1 cellular context compared by ENCODE assay signal in the genomic region with DNA sequence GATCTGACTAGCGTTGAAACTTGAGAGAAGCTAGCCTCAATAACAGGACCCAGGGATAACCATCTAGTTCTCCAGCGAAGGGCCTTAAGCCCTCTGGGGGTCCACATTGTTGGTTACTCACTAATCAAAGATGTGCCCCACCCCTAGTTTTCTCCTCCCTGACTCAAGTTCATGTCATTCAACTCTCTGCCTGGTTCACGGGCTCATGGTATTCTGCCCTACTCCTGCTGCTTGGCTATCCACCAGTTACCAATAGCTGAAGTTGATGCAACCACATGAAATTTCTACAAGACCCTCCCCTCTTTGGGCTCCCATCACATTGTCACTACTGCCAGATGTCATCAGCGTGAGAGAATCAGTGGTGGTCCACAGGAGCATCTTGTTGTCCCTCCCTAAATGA. TPM values are rescaled to one million over a fixed set of nuclear protein-coding genes. Genes with fewer than 3 reads are reported as not detected.
"Had no signal": no experiment of that assay in that cellular context is flagged by ENCODE, and none has a peak within 500 bp of the region (broad histone marks: within the 10 kb centered on the region; RNA-seq: fewer than 3 reads in every experiment).

No MANE protein-coding gene starts in this region.

RNA-seq across cellular contexts. Expression of a gene that starts 38.4 kb away (rescaled TPM):
- total RNA-seq: G401 had no signal
